9 cellular contexts compared by ENCODE assay signal in the genomic region with DNA sequence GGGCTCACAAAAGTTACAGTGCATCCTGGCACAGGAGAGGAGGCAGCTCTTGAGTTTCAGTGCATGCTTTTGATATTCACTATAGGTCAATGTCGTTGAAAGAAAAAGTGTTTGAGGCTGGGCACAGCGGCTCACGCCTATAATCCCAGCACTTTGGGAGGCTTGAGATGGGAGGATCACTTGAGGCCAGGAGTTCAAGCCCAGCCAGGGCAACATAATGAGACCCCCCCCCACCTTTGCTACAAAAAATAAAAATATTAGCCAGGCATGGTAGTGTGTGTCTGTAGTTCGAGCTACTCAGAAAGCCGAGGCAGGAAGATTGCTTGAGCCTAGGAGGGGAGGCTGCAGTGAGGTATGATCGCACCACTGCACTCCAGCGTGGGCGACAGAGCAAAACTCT. TPM values are rescaled to one million over a fixed set of nuclear protein-coding genes. Genes with fewer than 3 reads are reported as not detected.
A peak's percentile ranks its signal among the peaks of the same experiment; 100 is the strongest.
DNase-seq lines count a peak whose midpoint lies in the region; ATAC-seq and TF ChIP-seq lines count a peak whose summit lies in the region.
"Not testable (repeated sequence)": the region's sequence is repeated elsewhere in the genome, so short reads cannot be mapped to it uniquely, and the experiment has no call there.
"Had no signal": no experiment of that assay in that cellular context is flagged by ENCODE, and none has a peak within 500 bp of the region (broad histone marks: within the 10 kb centered on the region; RNA-seq: fewer than 3 reads in every experiment).

No MANE protein-coding gene starts in this region.

- TF ChIP-seq CTCF in NB4 (IDR thresholded peaks at IDR 0.05; ENCODE audit: low read depth, low read length), result not testable (repeated sequence)

- ATAC-seq in Right ventricle myocardium superior (ENCODE audit: poor library complexity), result not testable (repeated sequence)

- H3K4me3 ChIP-seq in NB4 (ENCODE audit: low read depth, low read length), result not testable (repeated sequence)

- intact Hi-C loops in Right ventricle myocardium superior (cut with DNase I); posterior vena cava (cut with DNase I): not testable (repeated sequence)

- not testable (repeated sequence) for TF ChIP-seq POLR2A in NB4 (IDR thresholded peaks at IDR 0.05; ENCODE audit: extremely low read depth, insufficient read length)

- peak; percentile 0 for DNase-seq in EL
- DNase-seq in NB4 (ENCODE audit: low read depth), result peak; percentile 1
- DNase-seq in activated effector memory CD4-positive, alpha-beta T cell treated with anti-CD3 and anti-CD28 coated beads, Interleukin-2, amount 50 U/mL, for 16 hours, result peak; percentile 42
- peak; percentile 17 for DNase-seq in ecto neural progenitor cell (ENCODE audit: low spot score)
- DNase-seq in Right ventricle myocardium superior, result peak; percentile 8
- peak; percentile 19 for DNase-seq in posterior vena cava (ENCODE audit: low spot score)

RNA-seq across cellular contexts. Expression of a gene that starts 1.6 kb away (rescaled TPM):
- total RNA-seq in Right ventricle myocardium superior (16.6 TPM), posterior vena cava (10 to 100 TPM; 47.1 to 47.9 TPM)

RNA-seq across cellular contexts. Expression of a gene that starts 24.5 kb away (rescaled TPM):
- total RNA-seq in Right ventricle myocardium superior (12.2 TPM), posterior vena cava (1 to 10 TPM; 6.5 to 9.0 TPM)

RNA-seq across cellular contexts. Expression of a gene that starts 32.0 kb away (rescaled TPM):
- total RNA-seq in Right ventricle myocardium superior (not detected), posterior vena cava (not detected)
- total RNA-seq: CD4-positive, alpha-beta memory T cell; H1; HT1080 had no signal

RNA-seq across cellular contexts. Expression of a gene that starts 45.7 kb away (rescaled TPM):
- total RNA-seq in Right ventricle myocardium superior (12.0 TPM), posterior vena cava (10 to 100 TPM; 21.9 to 32.0 TPM)

RNA-seq across cellular contexts. Expression of a gene that starts 53.3 kb away (rescaled TPM):
- total RNA-seq in Right ventricle myocardium superior, result 1.7 TPM
- 1 to 10 TPM; 5.2 to 7.5 TPM for total RNA-seq in posterior vena cava
